11 cellular contexts compared by ENCODE assay signal in genomic region chr1:22594396-22594795, GRCh38. TPM values are rescaled to one million over a fixed set of nuclear protein-coding genes. Genes with fewer than 3 reads are reported as not detected.
"Had no signal": no experiment of that assay in that cellular context is flagged by ENCODE, and none has a peak within 500 bp of the region (broad histone marks: within the 10 kb centered on the region; RNA-seq: fewer than 3 reads in every experiment).

No MANE protein-coding gene starts in this region.

- H3K9ac ChIP-seq: KMS-11 had no signal

- H3K27ac ChIP-seq: HL-60, KMS-11 had no signal

- H3K4me2 ChIP-seq: KMS-11 had no signal

- H3K4me3 ChIP-seq: K562 had no signal

- FAIRE-seq: HepG2, HTR-8/SVneo, K562 had no signal

- ATAC-seq: HepG2, K562 had no signal

- DNase-seq: IMR-90, KBM-7, KG1 had no signal

RNA-seq across cellular contexts. Expression of gene EPHA8, which starts 31.1 kb away (rescaled TPM):
- total RNA-seq: HepG2, HT-29, HT1080, IMR-90, K562 had no signal
- polyA plus RNA-seq: HepG2, IgD-negative memory B cell, IMR-90, K562 had no signal

RNA-seq across cellular contexts. Expression of gene C1QA, which starts 42.0 kb away (rescaled TPM):
- total RNA-seq: HepG2, HT-29, HT1080, IMR-90 had no signal
- polyA plus RNA-seq: HepG2, IgD-negative memory B cell, IMR-90, K562 had no signal

RNA-seq across cellular contexts. Expression of gene C1QC, which starts 49.0 kb away (rescaled TPM):
- total RNA-seq: HepG2, HT-29, HT1080, IMR-90 had no signal
- polyA plus RNA-seq: HepG2, IgD-negative memory B cell, IMR-90, K562 had no signal

RNA-seq across cellular contexts. Expression of gene C1QB, which starts 58.6 kb away (rescaled TPM):
- total RNA-seq: HepG2, HT-29, HT1080, IMR-90 had no signal
- polyA plus RNA-seq: HepG2, IgD-negative memory B cell, IMR-90, K562 had no signal
